In genomic region chr7:158080899-158081445, GRCh38 we compare ENCODE assay signal across 15 cellular contexts.
A peak's percentile ranks its signal among the peaks of the same experiment; 100 is the strongest.
DNase-seq lines count a peak whose midpoint lies in the region; ATAC-seq and TF ChIP-seq lines count a peak whose summit lies in the region.
"Had no signal": no experiment of that assay in that cellular context is flagged by ENCODE, and none has a peak within 500 bp of the region (broad histone marks: within the 10 kb centered on the region; RNA-seq: fewer than 3 reads in every experiment).

No MANE protein-coding gene starts in this region.

- no peak overlapping the region for H3K9ac ChIP-seq in SK-N-SH

- H3K79me2 ChIP-seq in SK-N-SH (ENCODE audit: insufficient read depth), result no peaks in the 10 kb centered on the region

- CTCF ChIA-PET in SK-N-SH (lab: Yijun Ruan, JAX) (no interaction called here), T-cell (lab: Charles Lee) (no interaction called here)

- DNase-seq in SK-N-SH (peak; percentile 22), mesenteric fat pad (ENCODE audit: low spot score) (peak; percentile 71), spleen (peak; percentile 65), Kasumi-1 (lab: John Stamatoyannopoulos, UW) (no peak), T-cell (no peak)
- DNase-seq in stimulated activated CD4-positive, alpha-beta T cell treated with anti-CD3 and anti-CD28 coated beads, Interleukin-2, amount 100 ng/mL, for 48 hours, result no peak
- DNase-seq: AML-193; CD4-positive, alpha-beta T cell had no signal

- intact Hi-C loops in spleen (cut with DNase I; ENCODE audit: low total_unique reads), result no loop called here

- 57% methylated on average over 21 of the region's 21 CpGs for WGBS in SK-N-SH (ENCODE audit: low lambda C conversion rate)
- WGBS in spleen, 5 donors, result 88 to 90% (median 89%) methylated on average over 21 of the region's 21 CpGs

- no peak for TF ChIP-seq EP300 in SK-N-SH (IDR thresholded peaks at IDR 0.05; ENCODE audit: borderline replicate concordance in 1 of 2, low read depth in 1 of 2, low read length in 1 of 2)

- H3K4me2 ChIP-seq in SK-N-SH, result no peak overlapping the region
- H3K4me2 ChIP-seq: A549 had no signal

- no peak overlapping the region for H3K4me3 ChIP-seq in SK-N-SH (ENCODE audit: low read depth in 2 of 2, low read length in 1 of 2)
- H3K4me3 ChIP-seq in spleen, result no peak overlapping the region
- H3K4me3 ChIP-seq: A549, HAP-1 had no signal

- H3K4me1 ChIP-seq in SK-N-SH (ENCODE audit: control insufficient read depth in 1 of 2, insufficient read depth in 2 of 2, low read depth in 1 of 2, low read length in 1 of 2) (peaks cover 0 to under 1% of the 10 kb centered on the region in 2 experiments; a peak in 1 of 4 replicates), spleen (no peaks in the 10 kb centered on the region)
- H3K4me1 ChIP-seq: A549, Caco-2, HAP-1 had no signal

- no peaks in the 10 kb centered on the region for H3F3A ChIP-seq in SK-N-SH (replicated peaks; ENCODE audit: insufficient read depth)

- ATAC-seq in SK-N-SH treated with all-trans-retinoic acid at 6 μM for 48 hours, result no peak
- ATAC-seq in T-cell (replicated peaks in 1 of 4), result no peak
- ATAC-seq: A549 had no signal

- H3K36me3 ChIP-seq in SK-N-SH (replicated peaks in 1 of 2; ENCODE audit: control insufficient read depth in 1 of 2, insufficient read depth in 2 of 2, low read length in 1 of 2) (no peaks in the 10 kb centered on the region), spleen (no peaks in the 10 kb centered on the region)
- H3K36me3 ChIP-seq: HAP-1 had no signal

- H3K27ac ChIP-seq in SK-N-SH (ENCODE audit: low read depth in 2 of 2, low read length in 1 of 2) (no peak overlapping the region), spleen (no peak overlapping the region)
- H3K27ac ChIP-seq: 22Rv1, A549, C4-2B, HL-60 had no signal

- POLR2A ChIA-PET in SK-N-SH (lab: Yijun Ruan, JAX), result no interaction called here
- POLR2A ChIA-PET in T-cell (lab: Charles Lee), result no interaction called here

- TF ChIP-seq CTCF in SK-N-SH (IDR thresholded peaks at IDR 0.05), result no peak
- TF ChIP-seq CTCF in spleen (IDR thresholded peaks at IDR 0.05 in 8 of 11, conservative IDR thresholded peaks at IDR 0.05 in 3 of 11), result no peak

- no peak overlapping the region for H2AFZ ChIP-seq in SK-N-SH (ENCODE audit: low read depth)

- H3K9me3 ChIP-seq in SK-N-SH (peaks cover 7% of the 10 kb centered on the region; the same call in 1 of the 2 replicates), spleen (peaks cover 0 to 11% (median 0%) of the 10 kb centered on the region in 8 donors)
- H3K9me3 ChIP-seq: A549, HAP-1 had no signal

- TF ChIP-seq RAD21 in SK-N-SH (IDR thresholded peaks at IDR 0.05; ENCODE audit: low read length), result no peak

- no peaks in the 10 kb centered on the region for H3K36me3 Mint-ChIP-seq in T-cell

- peaks cover 0 to 3% of the 10 kb centered on the region in 2 donors for H3K27me3 Mint-ChIP-seq in T-cell

- H3K9me3 Mint-ChIP-seq in T-cell, result peaks cover 0 to 2% (median 0%) of the 10 kb centered on the region in 3 donors

- H4K20me1 ChIP-seq in SK-N-SH (ENCODE audit: insufficient read depth), result no peaks in the 10 kb centered on the region

- H3K4me1 Mint-ChIP-seq in T-cell, result no peaks in the 10 kb centered on the region

- no peaks in the 10 kb centered on the region for H3K9me2 ChIP-seq in SK-N-SH

- no peak for TF ChIP-seq POLR2A in spleen (IDR thresholded peaks at IDR 0.05)

- H3K27me3 ChIP-seq in SK-N-SH (ENCODE audit: insufficient read depth) (no peaks in the 10 kb centered on the region), spleen (replicated peaks in 1 of 7) (peaks cover 0 to 16% (median 0%) of the 10 kb centered on the region in 7 donors)

- no peak overlapping the region for H3K27ac Mint-ChIP-seq in T-cell
- H3K27ac Mint-ChIP-seq: CD4-positive, alpha-beta T cell had no signal

- H3K4me3 Mint-ChIP-seq in T-cell, result no peak overlapping the region
- H3K4me3 Mint-ChIP-seq: CD4-positive, alpha-beta T cell had no signal

TF ChIP-seq in SK-N-SH, 30 proteins besides CTCF, POLR2A, EP300 and RAD21:
- TF ChIP-seq NRF1 (IDR thresholded peaks at IDR 0.05; ENCODE audit: low read depth, low read length), result no peak
- TF ChIP-seq FOSL2 (IDR thresholded peaks at IDR 0.05; ENCODE audit: borderline replicate concordance, low read depth), result no peak
- no peak for TF ChIP-seq GABPA (IDR thresholded peaks at IDR 0.05; ENCODE audit: low read depth)

TF ChIP-seq in SK-N-SH treated with all-trans-retinoic acid at 6 μM for 48 hours, 23 proteins besides CTCF, POLR2A, EP300 and RAD21:
- no peak for TF ChIP-seq RARB (CRISPR knock-in tag; IDR thresholded peaks at IDR 0.05)
- TF ChIP-seq OSR1 (CRISPR knock-in tag; IDR thresholded peaks at IDR 0.05), result no peak

Comparison
In these comparisons a context has a peak if more than half of its experiments do, and no peak if none do; other contexts are left out.
1. DNase-seq: peak in SK-N-SH (single experiment), mesenteric fat pad (single experiment) and spleen (single experiment); none in Kasumi-1 (0 of 2), T-cell (0 of 34) and stimulated activated CD4-positive, alpha-beta T cell treated with anti-CD3 and anti-CD28 coated beads, Interleukin-2, amount 100 ng/mL, for 48 hours (0 of 2).